Comparison of ENCODE assay signal across 11 cellular contexts in genomic region chr22:20621162-20621561, GRCh38.
"Had no signal": no experiment of that assay in that cellular context is flagged by ENCODE, and none has a peak within 500 bp of the region (broad histone marks: within the 10 kb centered on the region; RNA-seq: fewer than 3 reads in every experiment).

No MANE protein-coding gene starts in this region.

- H3K4me1 ChIP-seq: HAP-1 had no signal

- FAIRE-seq: H1, H54 had no signal

- H3K27ac ChIP-seq: GM23248 had no signal

- DNase-seq: GM23248, GOT3, H7, H9, HCEC 1CT, HFFc6 had no signal

- H3K4me3 ChIP-seq: GM23248, GM23338, HAP-1 had no signal

- H2AFZ ChIP-seq: GM23248, GM23338 had no signal

- H3K9ac ChIP-seq: GM23248 had no signal

- H3K4me2 ChIP-seq: GM23338 had no signal

- H3K36me3 ChIP-seq: HAP-1 had no signal

- H3K9me3 ChIP-seq: HAP-1 had no signal

- ATAC-seq: GM23338, HCT116 had no signal
